Comparison of ENCODE assay signal across 19 cellular contexts in the genomic region with DNA sequence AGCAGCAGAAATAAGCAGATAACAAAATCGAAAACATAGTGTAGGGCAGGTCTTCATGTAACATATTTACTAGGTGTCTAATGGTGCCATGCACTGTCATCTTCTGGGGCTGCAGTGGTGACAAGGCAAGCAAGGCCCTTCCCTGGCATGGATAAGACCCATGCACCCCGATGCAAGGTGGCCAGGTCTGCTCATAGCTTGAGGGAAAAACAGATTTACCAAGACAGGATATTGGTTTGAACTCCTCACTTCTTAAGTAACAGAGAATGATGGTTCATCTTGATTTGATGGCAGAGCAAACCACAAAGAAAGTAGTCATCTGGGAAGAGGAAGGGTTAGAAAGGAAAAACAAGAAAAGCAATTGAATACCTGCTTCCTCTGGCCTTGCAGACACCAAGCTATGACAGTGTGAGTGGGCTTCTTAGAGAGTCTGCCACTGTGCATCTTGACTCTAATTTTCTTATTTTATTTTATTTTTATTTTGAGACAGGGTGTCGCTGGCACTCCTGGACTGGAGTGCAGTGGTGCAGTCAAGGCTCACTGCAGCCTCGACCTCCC. TPM values are rescaled to one million over a fixed set of nuclear protein-coding genes. Genes with fewer than 3 reads are reported as not detected.
DNase-seq lines count a peak whose midpoint lies in the region; ATAC-seq and TF ChIP-seq lines count a peak whose summit lies in the region.
"Had no signal": no experiment of that assay in that cellular context is flagged by ENCODE, and none has a peak within 500 bp of the region (broad histone marks: within the 10 kb centered on the region; RNA-seq: fewer than 3 reads in every experiment).

No MANE protein-coding gene starts in this region.

- CTCF ChIA-PET in activated CD8-positive, alpha-beta T cell treated with anti-CD3 and anti-CD28 coated beads for 36 hours (lab: Charles Lee), result interaction anchor here (1.6 to 6.3 kb wide), 3 partner anchors 17 to 23 kb away, joined by 4 to 34 read pairs (median 9); no protein-coding TSS in a partner anchor
- CTCF ChIA-PET in activated CD8-positive, alpha-beta T cell treated with anti-CD3 and anti-CD28 coated beads, Interleukin-2, amount 10 ng/mL, durations not matched to agents 7 days and 5 days (lab: Charles Lee), result interaction anchor here (1.9 kb wide), 1 partner anchor 17 kb away, joined by 10 read pairs; no protein-coding TSS in a partner anchor

- H2AFZ ChIP-seq in DND-41 (ENCODE audit: low read depth, low read length), result no peak overlapping the region

- no peaks in the 10 kb centered on the region for H3K9me3 Mint-ChIP-seq in activated CD8-positive, alpha-beta T cell treated with anti-CD3 and anti-CD28 coated beads for 36 hours
- H3K9me3 Mint-ChIP-seq in activated CD8-positive, alpha-beta T cell treated with anti-CD3 and anti-CD28 coated beads, Interleukin-2, amount 10 ng/mL, durations not matched to agents 7 days and 5 days (ENCODE audit: insufficient read depth), result peaks cover 3% of the 10 kb centered on the region

- H3K36me3 Mint-ChIP-seq in activated CD8-positive, alpha-beta T cell treated with anti-CD3 and anti-CD28 coated beads for 36 hours (ENCODE audit: low read depth), result no peaks in the 10 kb centered on the region
- H3K36me3 Mint-ChIP-seq in activated CD8-positive, alpha-beta T cell treated with anti-CD3 and anti-CD28 coated beads, Interleukin-2, amount 10 ng/mL, durations not matched to agents 7 days and 5 days (ENCODE audit: low read depth), result no peaks in the 10 kb centered on the region
- H3K36me3 Mint-ChIP-seq: CD14-positive monocyte had no signal

- H3K27me3 Mint-ChIP-seq in activated CD8-positive, alpha-beta T cell treated with anti-CD3 and anti-CD28 coated beads for 36 hours, result peaks cover 1% of the 10 kb centered on the region
- peaks cover 9% of the 10 kb centered on the region for H3K27me3 Mint-ChIP-seq in activated CD8-positive, alpha-beta T cell treated with anti-CD3 and anti-CD28 coated beads, Interleukin-2, amount 10 ng/mL, durations not matched to agents 7 days and 5 days (ENCODE audit: low read depth)

- no peak overlapping the region for H3K4me3 ChIP-seq in DND-41 (ENCODE audit: low read depth in 1 of 2, low read length in 2 of 2)
- H3K4me3 ChIP-seq in coronary artery, result no peak overlapping the region

- no peaks in the 10 kb centered on the region for H3K36me3 ChIP-seq in DND-41 (ENCODE audit: insufficient read depth, low read length)

- in situ Hi-C loops in KBM-7 (cut with MboI; ENCODE audit: low pct_unique_long_range_greater_than_20kb, low sequenced_read_pairs), result no loop called here
- in situ Hi-C loops in GM13976 (cut with MboI; ENCODE audit: low sequenced_read_pairs, unreplicated experiment), result no loop called here

- no peaks in the 10 kb centered on the region for H4K20me1 ChIP-seq in DND-41 (ENCODE audit: insufficient read depth, low read length)

- H3K27ac Mint-ChIP-seq in activated CD8-positive, alpha-beta T cell treated with anti-CD3 and anti-CD28 coated beads for 36 hours, result no peak overlapping the region
- H3K27ac Mint-ChIP-seq in activated CD8-positive, alpha-beta T cell treated with anti-CD3 and anti-CD28 coated beads, Interleukin-2, amount 10 ng/mL, durations not matched to agents 7 days and 5 days, result no peak overlapping the region

- TF ChIP-seq CTCF in activated CD8-positive, alpha-beta T cell treated with anti-CD3 and anti-CD28 coated beads for 36 hours (IDR thresholded peaks at IDR 0.05), result no peak
- TF ChIP-seq CTCF in DND-41 (IDR thresholded peaks at IDR 0.05; ENCODE audit: borderline replicate concordance, extremely low read depth, low read length, poor library complexity, severe bottlenecking) (no peak), GM13976 (IDR thresholded peaks at IDR 0.05; ENCODE audit: borderline replicate concordance, control extremely low read depth, extremely low read depth, insufficient read depth, missing control alignments) (no peak), coronary artery (IDR thresholded peaks at IDR 0.05) (no peak)

- POLR2A ChIA-PET in activated CD8-positive, alpha-beta T cell treated with anti-CD3 and anti-CD28 coated beads for 36 hours (lab: Charles Lee), result no interaction called here
- POLR2A ChIA-PET in activated CD8-positive, alpha-beta T cell treated with anti-CD3 and anti-CD28 coated beads, Interleukin-2, amount 10 ng/mL, durations not matched to agents 7 days and 5 days (lab: Charles Lee), result no interaction called here

- no peak overlapping the region for H3K4me2 ChIP-seq in DND-41 (ENCODE audit: insufficient read depth, low read length)

- intact Hi-C loops in activated CD8-positive, alpha-beta T cell treated with anti-CD3 and anti-CD28 coated beads for 36 hours (cut with micrococcal nuclease), result no loop called here

- ATAC-seq in activated CD8-positive, alpha-beta T cell treated with anti-CD3 and anti-CD28 coated beads for 36 hours, result peak; percentile 34
- no peak for ATAC-seq in activated CD8-positive, alpha-beta T cell treated with anti-CD3 and anti-CD28 coated beads, Interleukin-2, amount 10 ng/mL, durations not matched to agents 7 days and 5 days
- ATAC-seq in DND-41 (ENCODE audit: insufficient read depth, low read depth), result peak; percentile 54; the same call in 2 of the 3 replicates

- no peaks in the 10 kb centered on the region for H3K9me3 ChIP-seq in DND-41 (ENCODE audit: insufficient read depth, low read length, severe bottlenecking)

- no peaks in the 10 kb centered on the region for H3K79me2 ChIP-seq in DND-41 (ENCODE audit: insufficient read depth, low read length)

- no peaks in the 10 kb centered on the region for H3K4me1 ChIP-seq in DND-41 (ENCODE audit: insufficient read depth, low read length)

- no peak overlapping the region for H3K27ac ChIP-seq in DND-41 (ENCODE audit: low read length)
- H3K27ac ChIP-seq in coronary artery, result no peak overlapping the region

- no peak for DNase-seq in activated CD8-positive, alpha-beta T cell treated with anti-CD3 and anti-CD28 coated beads for 36 hours
- no peak for DNase-seq in activated CD8-positive, alpha-beta T cell treated with anti-CD3 and anti-CD28 coated beads, Interleukin-2, amount 10 ng/mL, durations not matched to agents 7 days and 5 days
- DNase-seq in DND-41 (no peak), KBM-7 (peak; percentile 16), amniotic epithelial cell (ENCODE audit: low read depth) (peak; percentile 33), GM13976 (ENCODE audit: low spot score) (no peak), coronary artery (ENCODE audit: low spot score) (no peak)
- DNase-seq: COR-L47, H7, Kasumi-1, NCI-H1436, NCI-H2029, NCI-H2171, NCI-H446, NCI-H69, OCI-M1, RPMI8226, SIG-M5 had no signal

- no peak overlapping the region for H3K4me3 Mint-ChIP-seq in activated CD8-positive, alpha-beta T cell treated with anti-CD3 and anti-CD28 coated beads for 36 hours
- H3K4me3 Mint-ChIP-seq in activated CD8-positive, alpha-beta T cell treated with anti-CD3 and anti-CD28 coated beads, Interleukin-2, amount 10 ng/mL, durations not matched to agents 7 days and 5 days, result no peak overlapping the region
- H3K4me3 Mint-ChIP-seq: CD14-positive monocyte had no signal

- H3K4me1 Mint-ChIP-seq in activated CD8-positive, alpha-beta T cell treated with anti-CD3 and anti-CD28 coated beads for 36 hours (ENCODE audit: low read depth), result peaks cover 7% of the 10 kb centered on the region
- peaks cover 34% of the 10 kb centered on the region for H3K4me1 Mint-ChIP-seq in activated CD8-positive, alpha-beta T cell treated with anti-CD3 and anti-CD28 coated beads, Interleukin-2, amount 10 ng/mL, durations not matched to agents 7 days and 5 days (ENCODE audit: low read depth)
- H3K4me1 Mint-ChIP-seq: CD14-positive monocyte had no signal

- H3K9ac ChIP-seq in DND-41 (ENCODE audit: low read depth, low read length), result no peak overlapping the region

- H3K27me3 ChIP-seq in DND-41 (ENCODE audit: insufficient read depth, low read length, poor library complexity), result no peaks in the 10 kb centered on the region

RNA-seq across cellular contexts. Expression of gene EML6, which starts 35.8 kb away (rescaled TPM):
- 1 to 10 TPM; 1.2 to 1.7 TPM for total RNA-seq in activated CD8-positive, alpha-beta T cell treated with anti-CD3 and anti-CD28 coated beads for 36 hours
- 1 to 10 TPM in 1 of 2 experiments, under 1 TPM in 1; 0.78 to 1.3 TPM for total RNA-seq in activated CD8-positive, alpha-beta T cell treated with anti-CD3 and anti-CD28 coated beads, Interleukin-2, amount 10 ng/mL, durations not matched to agents 7 days and 5 days

Comparison
In these comparisons a context has a peak if more than half of its experiments do, and no peak if none do; other contexts are left out.
1. DNase-seq: peak in KBM-7 (single experiment) and amniotic epithelial cell (single experiment); none in activated CD8-positive, alpha-beta T cell treated with anti-CD3 and anti-CD28 coated beads for 36 hours (single experiment), activated CD8-positive, alpha-beta T cell treated with anti-CD3 and anti-CD28 coated beads, Interleukin-2, amount 10 ng/mL, durations not matched to agents 7 days and 5 days (single experiment), DND-41 (single experiment), GM13976 (single experiment) and coronary artery (single experiment).